8 cellular contexts compared by ENCODE assay signal in the genomic region with DNA sequence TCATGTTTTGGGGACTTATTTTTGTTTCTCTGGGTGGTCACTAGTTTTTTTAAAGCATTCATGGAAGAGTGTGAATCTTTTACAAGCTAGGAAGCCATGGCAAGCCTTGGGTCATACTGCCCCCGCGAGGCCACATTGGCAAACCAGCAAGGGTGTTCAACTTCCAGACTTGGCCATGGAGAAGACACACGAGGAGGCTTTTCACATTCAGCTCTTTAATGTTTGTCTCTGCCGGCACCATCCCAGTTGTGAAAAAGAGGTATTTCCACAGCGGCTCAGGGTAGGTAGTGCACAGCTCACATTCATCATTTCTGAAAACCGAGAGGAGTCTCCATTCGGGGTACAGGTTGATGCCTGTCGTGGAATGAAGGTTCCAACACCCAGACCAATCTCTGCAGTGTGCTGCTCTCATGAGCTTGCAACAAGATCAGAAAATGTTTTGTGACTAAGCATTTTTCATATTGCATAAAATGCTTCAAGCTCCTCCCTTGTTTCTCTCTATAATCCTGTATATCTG. TPM values are rescaled to one million over a fixed set of nuclear protein-coding genes. Genes with fewer than 3 reads are reported as not detected.
DNase-seq lines count a peak whose midpoint lies in the region; ATAC-seq, FAIRE-seq and TF ChIP-seq lines count a peak whose summit lies in the region.

No MANE protein-coding gene starts in this region.

- intact Hi-C loops in activated CD8-positive, alpha-beta T cell treated with anti-CD3 and anti-CD28 coated beads for 36 hours (cut with micrococcal nuclease): loop anchor here (10.0 kb wide), 1 partner anchor 434 kb away; the partner anchor contains the start of gene CXCR6

- peak; percentile 90 for TF ChIP-seq CTCF in activated CD8-positive, alpha-beta T cell treated with anti-CD3 and anti-CD28 coated beads for 36 hours (IDR thresholded peaks at IDR 0.05)
- peak; percentile 80 to 85 (median 81) for TF ChIP-seq CTCF in H1 (IDR thresholded peaks at IDR 0.05; ENCODE audit: control extremely low read depth in 1 of 3, insufficient read depth in 1 of 3, low read depth in 1 of 3, low read length in 3 of 3)

- H4K8ac ChIP-seq in H1 (ENCODE audit: extremely low read depth, insufficient read depth, low read length): no peak overlapping the region

- H3K4me1 ChIP-seq in H1 (replicated peaks in 1 of 4; ENCODE audit: control insufficient read depth in 3 of 4, insufficient read depth in 4 of 4, low read length in 3 of 4): peaks cover 1 to 15% (median 8%) of the 10 kb centered on the region in 4 experiments; a peak in 6 of 7 replicates

- no peak overlapping the region for H2BK12ac ChIP-seq in H1 (ENCODE audit: low read depth, low read length)

- H3K27ac Mint-ChIP-seq in activated CD8-positive, alpha-beta T cell treated with anti-CD3 and anti-CD28 coated beads for 36 hours: no peak overlapping the region
- H3K27ac Mint-ChIP-seq in stimulated activated memory B cell treated with anti-CD40 and anti-IgM and Interleukin-4, amounts not matched to agents 10 μg/mL and 1 μg/mL and 100 μg/mL, for 72 hours: no peak overlapping the region

- no peak overlapping the region for H3K56ac ChIP-seq in H1 (replicated peaks; ENCODE audit: insufficient read length, low read depth, low read length)

- peaks cover 33% of the 10 kb centered on the region for H3K4me1 Mint-ChIP-seq in activated CD8-positive, alpha-beta T cell treated with anti-CD3 and anti-CD28 coated beads for 36 hours (ENCODE audit: low read depth)
- H3K4me1 Mint-ChIP-seq in stimulated activated memory B cell treated with anti-CD40 and anti-IgM and Interleukin-4, amounts not matched to agents 10 μg/mL and 1 μg/mL and 100 μg/mL, for 72 hours: peaks cover 30% of the 10 kb centered on the region

- H3K27me3 ChIP-seq in H1 (replicated peaks in 1 of 4; ENCODE audit: control insufficient read depth in 3 of 4, extremely low read depth in 1 of 4, insufficient read depth in 3 of 4, low read length in 3 of 4): no peaks in the 10 kb centered on the region

- TF ChIP-seq EP300 in H1 (IDR thresholded peaks at IDR 0.05; ENCODE audit: borderline replicate concordance in 1 of 2, low read depth in 2 of 2, low read length in 2 of 2): no peak

- H3K4me2 ChIP-seq in H1 (ENCODE audit: insufficient read depth in 1 of 2, low read depth in 2 of 2, low read length in 2 of 2): no peak overlapping the region

- no peak overlapping the region; the same call in 1 of the 2 replicates for H3K18ac ChIP-seq in H1 (ENCODE audit: extremely low read depth, low read length)

- H2BK15ac ChIP-seq in H1 (ENCODE audit: low read length): no peak overlapping the region

- POLR2A ChIA-PET in activated CD8-positive, alpha-beta T cell treated with anti-CD3 and anti-CD28 coated beads for 36 hours (lab: Charles Lee): no interaction called here
- POLR2A ChIA-PET in H1 (lab: Charles Lee; ENCODE audit: partially characterized antibody): no interaction called here

- H3K4ac ChIP-seq in H1 (replicated peaks; ENCODE audit: insufficient read length, low read depth, low read length): no peak overlapping the region

- no peaks in the 10 kb centered on the region for H3K9me3 Mint-ChIP-seq in activated CD8-positive, alpha-beta T cell treated with anti-CD3 and anti-CD28 coated beads for 36 hours
- no peaks in the 10 kb centered on the region for H3K9me3 Mint-ChIP-seq in stimulated activated memory B cell treated with anti-CD40 and anti-IgM and Interleukin-4, amounts not matched to agents 10 μg/mL and 1 μg/mL and 100 μg/mL, for 72 hours

- no peak overlapping the region for H3K4me3 ChIP-seq in H1 (ENCODE audit: extremely low read depth in 1 of 4, insufficient read depth in 2 of 4, low read depth in 3 of 4, low read length in 4 of 4)

- H3K9me3 ChIP-seq in H1 (ENCODE audit: insufficient read depth in 2 of 2, low read depth in 1 of 2, low read length in 1 of 2): no peaks in the 10 kb centered on the region

- no peaks in the 10 kb centered on the region for H3K36me3 Mint-ChIP-seq in activated CD8-positive, alpha-beta T cell treated with anti-CD3 and anti-CD28 coated beads for 36 hours (ENCODE audit: low read depth)
- H3K36me3 Mint-ChIP-seq in stimulated activated memory B cell treated with anti-CD40 and anti-IgM and Interleukin-4, amounts not matched to agents 10 μg/mL and 1 μg/mL and 100 μg/mL, for 72 hours: no peaks in the 10 kb centered on the region

- no peak overlapping the region for H2BK120ac ChIP-seq in H1 (replicated peaks; ENCODE audit: low read depth, low read length)

- ATAC-seq in activated CD8-positive, alpha-beta T cell treated with anti-CD3 and anti-CD28 coated beads for 36 hours: peak; percentile 42
- peak; percentile 63 for ATAC-seq in stimulated activated memory B cell treated with anti-CD40 and anti-IgM and Interleukin-4, amounts not matched to agents 10 μg/mL and 1 μg/mL and 100 μg/mL, for 72 hours
- ATAC-seq in GM21576 (IDR thresholded peaks at IDR 0.05; ENCODE audit: unreplicated experiment): no peak

- FAIRE-seq in H1 (lab: Jason Lieb, UNC): peak; percentile 76

- CTCF ChIA-PET in activated CD8-positive, alpha-beta T cell treated with anti-CD3 and anti-CD28 coated beads for 36 hours (lab: Charles Lee): interaction anchor here (0.6 to 3.9 kb wide), 48 partner anchors 9 to 642 kb away, joined by 3 to 35 read pairs (median 6); partner anchors contain the start of genes CCR1, CCR5AS and CCRL2
- CTCF ChIA-PET in H1 (lab: Charles Lee; ENCODE audit: partially characterized antibody): interaction anchor here (0.6 to 3.0 kb wide), 40 partner anchors 10 to 450 kb away, joined by 3 to 48 read pairs (median 3); partner anchors contain the start of genes CCR1, CCR3 and CCRL2

- H4K20me1 ChIP-seq in H1 (replicated peaks in 1 of 2; ENCODE audit: control insufficient read depth in 1 of 2, insufficient read depth in 2 of 2, low read length in 2 of 2): no peaks in the 10 kb centered on the region

- H4K5ac ChIP-seq in H1 (ENCODE audit: insufficient read length, low read depth, low read length): no peak overlapping the region

- H3K14ac ChIP-seq in H1 (ENCODE audit: insufficient read length): no peak overlapping the region

- DNase-seq in GDM1 (lab: John Stamatoyannopoulos, UW) (peak; percentile 66), NCI-H146 treated with DMSO at 0.1 percent for 48 hours (lab: John Stamatoyannopoulos, UW; ENCODE audit: unreplicated experiment) (peak; percentile 9), H1 (ENCODE audit: low read depth in 1 of 2, low spot score in 2 of 2) (peak; percentile 38 to 83), mucosa of gallbladder (ENCODE audit: low spot score) (peak; percentile 65), DMS79 treated with DMSO at 0.1 percent for 48 hours (lab: John Stamatoyannopoulos, UW) (no peak)
- DNase-seq in activated CD8-positive, alpha-beta T cell treated with anti-CD3 and anti-CD28 coated beads for 36 hours: peak; percentile 81

- TF ChIP-seq POLR2A in H1 (IDR thresholded peaks at IDR 0.05; ENCODE audit: control extremely low read depth in 1 of 2, low read depth in 2 of 2, low read length in 2 of 2): no peak

- peaks cover 6% of the 10 kb centered on the region for H3K27me3 Mint-ChIP-seq in activated CD8-positive, alpha-beta T cell treated with anti-CD3 and anti-CD28 coated beads for 36 hours
- no peaks in the 10 kb centered on the region for H3K27me3 Mint-ChIP-seq in stimulated activated memory B cell treated with anti-CD40 and anti-IgM and Interleukin-4, amounts not matched to agents 10 μg/mL and 1 μg/mL and 100 μg/mL, for 72 hours

- H2BK5ac ChIP-seq in H1 (ENCODE audit: low read depth, low read length): no peak overlapping the region

- no peak overlapping the region for H2AFZ ChIP-seq in H1 (ENCODE audit: low read length)

- H2BK20ac ChIP-seq in H1 (ENCODE audit: low read length): no peak overlapping the region

- no peaks in the 10 kb centered on the region for H3K36me3 ChIP-seq in H1 (ENCODE audit: control insufficient read depth in 2 of 4, insufficient read depth in 4 of 4, low read length in 3 of 4)

- H3K4me3 Mint-ChIP-seq in activated CD8-positive, alpha-beta T cell treated with anti-CD3 and anti-CD28 coated beads for 36 hours: no peak overlapping the region
- H3K4me3 Mint-ChIP-seq in stimulated activated memory B cell treated with anti-CD40 and anti-IgM and Interleukin-4, amounts not matched to agents 10 μg/mL and 1 μg/mL and 100 μg/mL, for 72 hours: no peak overlapping the region

- H3K23me2 ChIP-seq in H1 (ENCODE audit: low read depth, low read length): no peaks in the 10 kb centered on the region

- no peak overlapping the region for H3K27ac ChIP-seq in H1 (ENCODE audit: low read depth, low read length)

- H4K91ac ChIP-seq in H1 (replicated peaks; ENCODE audit: insufficient read length, low read length): no peak overlapping the region

- 64% methylated on average over 8 of the region's 8 CpGs; no CpG with 5 or more reads in 1 of the 2 experiments for WGBS in H1 (ENCODE audit: extremely low coverage in 1 of 2, insufficient coverage in 1 of 2, insufficient read length in 1 of 2, insufficient replicate concordance in 2 of 2, low coverage in 1 of 2, low lambda C conversion rate in 2 of 2, missing lambda C conversion rate in 1 of 2), 2 experiments

- no peak overlapping the region for H2AK5ac ChIP-seq in H1 (ENCODE audit: low read depth, low read length)

- H3K79me2 ChIP-seq in H1 (ENCODE audit: control insufficient read depth in 1 of 2, insufficient read depth in 2 of 2, low read length in 2 of 2): no peaks in the 10 kb centered on the region

- TF ChIP-seq RAD21 in H1 (IDR thresholded peaks at IDR 0.05 in 1 of 2, conservative IDR thresholded peaks at IDR 0.05 in 1 of 2; ENCODE audit: low read depth in 2 of 2, low read length in 2 of 2): peak; percentile 90 to 93

- no peaks in the 10 kb centered on the region for H3K79me1 ChIP-seq in H1 (ENCODE audit: low read depth, low read length)

- no peak overlapping the region for H3K9ac ChIP-seq in H1 (replicated peaks in 1 of 4; ENCODE audit: extremely low read depth in 1 of 4, low read depth in 3 of 4, low read length in 3 of 4)

- H3K23ac ChIP-seq in H1 (ENCODE audit: insufficient read length): no peak overlapping the region

RNA-seq across cellular contexts. Expression of gene CCR5, which starts 7.7 kb away (rescaled TPM):
- total RNA-seq in activated CD8-positive, alpha-beta T cell treated with anti-CD3 and anti-CD28 coated beads for 36 hours: 1 to 10 TPM; 1.7 to 2.2 TPM
- not detected in 2 replicates for total RNA-seq in H1 (2021; fragmentation: NEBNext Ultra II Directional; extraction: Animal tissue kit (Norgen Biotek cat#: 25700))
- polyA plus RNA-seq in H1 (2011; rRNA removed): not detected in 2 replicates
- not detected for polyA plus RNA-seq in H1 (2011; cell fraction: cytosol; rRNA removed)
- not detected for polyA plus RNA-seq in H1 (2011; cell fraction: nucleus; rRNA removed)
- polyA plus RNA-seq in H1 (2012, experiment 1 of 2): not detected in 4 replicates
- not detected for polyA plus RNA-seq in H1 (2012, experiment 2 of 2)
- polyA plus RNA-seq in H1 (2013, experiment 1 of 2): not detected
- polyA plus RNA-seq in H1 (2013, experiment 2 of 2): not detected
- not detected in 2 replicates for polyA minus RNA-seq in H1 (2011; rRNA and poly(A)+ RNA removed)
- not detected for polyA minus RNA-seq in H1 (2011; cell fraction: cytosol; rRNA and poly(A)+ RNA removed)
- polyA minus RNA-seq in H1 (2011; cell fraction: nucleus; rRNA and poly(A)+ RNA removed): not detected
- total RNA-seq in mucosa of gallbladder: 3.9 TPM

RNA-seq across cellular contexts. Expression of gene CCR2, which starts 24.6 kb away (rescaled TPM):
- total RNA-seq in activated CD8-positive, alpha-beta T cell treated with anti-CD3 and anti-CD28 coated beads for 36 hours: under 1 TPM; 0.81 to 0.83 TPM
- total RNA-seq in H1 (2021; fragmentation: NEBNext Ultra II Directional; extraction: Animal tissue kit (Norgen Biotek cat#: 25700)): not detected in 2 replicates
- not detected in 2 replicates for polyA plus RNA-seq in H1 (2011; rRNA removed)
- not detected for polyA plus RNA-seq in H1 (2011; cell fraction: cytosol; rRNA removed)
- polyA plus RNA-seq in H1 (2011; cell fraction: nucleus; rRNA removed): not detected
- polyA plus RNA-seq in H1 (2012, experiment 1 of 2): not detected in 4 replicates
- not detected for polyA plus RNA-seq in H1 (2012, experiment 2 of 2)
- polyA plus RNA-seq in H1 (2013, experiment 1 of 2): not detected
- polyA plus RNA-seq in H1 (2013, experiment 2 of 2): not detected
- polyA minus RNA-seq in H1 (2011; rRNA and poly(A)+ RNA removed): not detected in 2 replicates
- polyA minus RNA-seq in H1 (2011; cell fraction: cytosol; rRNA and poly(A)+ RNA removed): not detected
- not detected for polyA minus RNA-seq in H1 (2011; cell fraction: nucleus; rRNA and poly(A)+ RNA removed)
- total RNA-seq in mucosa of gallbladder: 4.1 TPM

RNA-seq across cellular contexts. Expression of gene CCRL2, which starts 28.6 kb away (rescaled TPM):
- 1 to 10 TPM; 2.8 TPM for total RNA-seq in activated CD8-positive, alpha-beta T cell treated with anti-CD3 and anti-CD28 coated beads for 36 hours
- not detected in 2 replicates for total RNA-seq in H1 (2021; fragmentation: NEBNext Ultra II Directional; extraction: Animal tissue kit (Norgen Biotek cat#: 25700))
- not detected in 2 replicates for polyA plus RNA-seq in H1 (2011; rRNA removed)
- polyA plus RNA-seq in H1 (2011; cell fraction: cytosol; rRNA removed): not detected
- polyA plus RNA-seq in H1 (2011; cell fraction: nucleus; rRNA removed): not detected
- not detected in 4 replicates for polyA plus RNA-seq in H1 (2012, experiment 1 of 2)
- polyA plus RNA-seq in H1 (2012, experiment 2 of 2): not detected
- polyA plus RNA-seq in H1 (2013, experiment 1 of 2): not detected
- polyA plus RNA-seq in H1 (2013, experiment 2 of 2): not detected
- polyA minus RNA-seq in H1 (2011; rRNA and poly(A)+ RNA removed): not detected in 2 replicates
- not detected for polyA minus RNA-seq in H1 (2011; cell fraction: cytosol; rRNA and poly(A)+ RNA removed)
- polyA minus RNA-seq in H1 (2011; cell fraction: nucleus; rRNA and poly(A)+ RNA removed): not detected
- 9.1 TPM for total RNA-seq in mucosa of gallbladder
